In genomic region chrX:11375614-11376119, GRCh38 we compare ENCODE assay signal across 1 cellular context.
A peak's percentile ranks its signal among the peaks of the same experiment; 100 is the strongest.
TF ChIP-seq lines count a peak whose summit lies in the region.

No MANE protein-coding gene starts in this region.

TF ChIP-seq in K562, 482 proteins besides CTCF, POLR2A, EP300 and RAD21 (continued from another document and continues in another):
- TF ChIP-seq ZNF318 (IDR thresholded peaks at IDR 0.05; ENCODE audit: borderline replicate concordance in 1 of 2, low read depth in 1 of 2) (peak in 1 of 2 experiments; percentile 70; a peak in 2 of 4 replicates), ZBTB5 (IDR thresholded peaks at IDR 0.05) (peak; percentile 58; the same call in 1 of the 2 replicates), USF2 (CRISPR knock-in tag; IDR thresholded peaks at IDR 0.05) (no peak), BCL6 (CRISPR knock-in tag; IDR thresholded peaks at IDR 0.05) (no peak), POLR2AphosphoS5 (IDR thresholded peaks at IDR 0.05; ENCODE audit: control insufficient read depth, insufficient read depth, low read depth, low read length) (peak; percentile 59), MITF (IDR thresholded peaks at IDR 0.05) (no peak), POLR3A (IDR thresholded peaks at IDR 0.05; ENCODE audit: borderline replicate concordance, extremely low read depth, insufficient read depth, insufficient read length) (no peak), LARP7 (IDR thresholded peaks at IDR 0.05) (peak; percentile 89; the same call in 1 of the 2 replicates), ARID2 (IDR thresholded peaks at IDR 0.05) (0 out of 2 replicates have a peak, but pooled peaks have one; percentile 28), NR2C2 (CRISPR knock-in tag; IDR thresholded peaks at IDR 0.05) (no peak), NR2C2 (tag; IDR thresholded peaks at IDR 0.05) (peak; percentile 54; the same call in 1 of the 2 replicates), PBX2 (CRISPR knock-in tag; IDR thresholded peaks at IDR 0.05; ENCODE audit: low read depth) (no peak), PBX2 (tag; conservative IDR thresholded peaks at IDR 0.05; ENCODE audit: low read depth) (peak; percentile 79), ZNF583 (CRISPR knock-in tag; IDR thresholded peaks at IDR 0.05) (no peak), TOE1 (IDR thresholded peaks at IDR 0.05; ENCODE audit: borderline replicate concordance) (peak; percentile 76), TOE1 (CRISPR knock-in tag; IDR thresholded peaks at IDR 0.05; ENCODE audit: borderline replicate concordance, low read depth) (no peak), ELF4 (CRISPR knock-in tag; IDR thresholded peaks at IDR 0.05) (0 out of 2 replicates have a peak, but pooled peaks have one; percentile 62), TAL1 (IDR thresholded peaks at IDR 0.05) (peak; percentile 91), COPS2 (conservative IDR thresholded peaks at IDR 0.05) (no peak), ZNF316 (IDR thresholded peaks at IDR 0.05) (peak; percentile 95), EP400 (IDR thresholded peaks at IDR 0.05) (peak; percentile 69), NBN (IDR thresholded peaks at IDR 0.05; ENCODE audit: low read depth) (peak; percentile 90; the same call in 1 of the 2 replicates), BDP1 (IDR thresholded peaks at IDR 0.05; ENCODE audit: insufficient read depth, insufficient read length) (no peak), SMARCA4 (IDR thresholded peaks at IDR 0.05) (peak; percentile 97), MTA1 (IDR thresholded peaks at IDR 0.05; ENCODE audit: borderline replicate concordance) (peak; percentile 79; the same call in 1 of the 2 replicates), SMARCC2 (IDR thresholded peaks at IDR 0.05; ENCODE audit: low read depth) (peak; percentile 94), NFE2 (IDR thresholded peaks at IDR 0.05; ENCODE audit: low read depth) (peak; percentile 95), POLR2H (tag; IDR thresholded peaks at IDR 0.05; ENCODE audit: low read depth) (no peak), MTA2 (IDR thresholded peaks at IDR 0.05; ENCODE audit: low read depth) (peak; percentile 87), SMAD4 (CRISPR knock-in tag; conservative IDR thresholded peaks at IDR 0.05) (peak; percentile 74), PHF21A (IDR thresholded peaks at IDR 0.05; ENCODE audit: borderline replicate concordance, low read depth) (no peak), RBFOX2 (IDR thresholded peaks at IDR 0.05; ENCODE audit: low read depth, low read length) (no peak), SIRT6 (IDR thresholded peaks at IDR 0.05; ENCODE audit: low read depth, low read length) (no peak), MED1 (CRISPR knock-in tag; IDR thresholded peaks at IDR 0.05; ENCODE audit: borderline replicate concordance) (no peak), ZFX (CRISPR knock-in tag; IDR thresholded peaks at IDR 0.05) (no peak), ZBTB2 (IDR thresholded peaks at IDR 0.05) (peak; percentile 68; the same call in 1 of the 2 replicates), ZNF79 (CRISPR knock-in tag; IDR thresholded peaks at IDR 0.05; ENCODE audit: low read depth) (no peak), STAT5A (IDR thresholded peaks at IDR 0.05; ENCODE audit: borderline replicate concordance, low read length) (peak; percentile 77), HMG20A (CRISPR knock-in tag; conservative IDR thresholded peaks at IDR 0.05) (no peak), FOSL1 (tag; conservative IDR thresholded peaks at IDR 0.05) (peak; percentile 73), AFF1 (IDR thresholded peaks at IDR 0.05; ENCODE audit: low read depth in 1 of 2, partially characterized antibody in 2 of 2) (peak; percentile 64 to 90)
